Comparison of ENCODE assay signal across 8 cellular contexts in the genomic region with DNA sequence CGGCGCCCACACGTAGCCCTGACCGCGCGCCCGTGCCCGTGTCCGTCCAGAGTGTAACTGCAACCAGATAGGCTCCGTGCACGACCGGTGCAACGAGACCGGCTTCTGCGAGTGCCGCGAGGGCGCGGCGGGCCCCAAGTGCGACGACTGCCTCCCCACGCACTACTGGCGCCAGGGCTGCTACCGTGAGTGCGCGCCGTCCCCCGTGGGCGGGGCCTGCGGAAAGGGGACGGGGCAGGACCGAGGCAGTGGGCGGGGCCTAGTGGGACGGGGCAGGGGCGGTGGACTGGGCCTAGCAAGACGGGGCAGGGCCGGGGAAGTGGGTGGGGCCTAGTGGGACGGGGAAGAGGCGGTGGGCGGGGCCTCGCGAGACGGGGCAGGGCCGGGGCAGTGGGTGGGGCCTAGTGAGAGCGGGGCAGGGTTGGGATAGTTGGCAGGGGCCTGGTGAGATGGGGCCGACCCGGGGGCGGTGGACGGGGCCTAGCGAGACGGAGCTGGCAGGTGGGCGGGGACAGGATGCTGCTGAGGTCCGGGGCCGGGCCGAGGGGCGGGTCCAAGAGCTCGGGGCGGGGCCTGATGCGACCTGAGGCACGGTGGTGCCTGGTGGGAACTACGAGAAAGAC.
DNase-seq lines count a peak whose midpoint lies in the region; ATAC-seq, FAIRE-seq and TF ChIP-seq lines count a peak whose summit lies in the region.

No MANE protein-coding gene starts in this region.

- H3K4me1 Mint-ChIP-seq in activated B cell treated with CpG ODN at 0.5 μM for 24 hours (peaks cover 15% of the 10 kb centered on the region), immature natural killer cell (peaks cover 8 to 14% of the 10 kb centered on the region in 2 donors)

- H3K4me3 Mint-ChIP-seq in activated B cell treated with CpG ODN at 0.5 μM for 24 hours (peak overlapping the region; percentile 96), immature natural killer cell (peak overlapping the region; percentile 91 to 96 (median 94))

- peak overlapping the region in 5 of 21 experiments; percentile 12 to 62 (median 44) for H3K27ac ChIP-seq in skin epidermis

- H3K36me3 Mint-ChIP-seq in activated B cell treated with CpG ODN at 0.5 μM for 24 hours (ENCODE audit: low read depth) (peaks cover 2% of the 10 kb centered on the region), immature natural killer cell (no peaks in the 10 kb centered on the region)

- peak overlapping the region; percentile 44 for H3K4me3 ChIP-seq in bronchial epithelial cell (ENCODE audit: low read depth, low read length)
- H3K4me3 ChIP-seq in skin epidermis, result peak overlapping the region; percentile 40 to 63 (median 55)

- no peaks in the 10 kb centered on the region for H3K9me3 Mint-ChIP-seq in activated B cell treated with CpG ODN at 0.5 μM for 24 hours
- H3K9me3 Mint-ChIP-seq in immature natural killer cell, result no peaks in the 10 kb centered on the region

- DNase-seq in A172 (ENCODE audit: low spot score) (peak; percentile 79), NCI-H345 (lab: John Stamatoyannopoulos, UW) (peak; percentile 98), activated B cell treated with CpG ODN at 0.5 μM for 24 hours (peak; percentile 98), bronchial epithelial cell (ENCODE audit: low read depth) (peak; percentile 74), immature natural killer cell (peak; percentile 97 to 98 (median 97))

- H3K27ac Mint-ChIP-seq in activated B cell treated with CpG ODN at 0.5 μM for 24 hours, result peak overlapping the region; percentile 89
- peak overlapping the region in 5 of 6 donors; percentile 70 to 87 (median 85) for H3K27ac Mint-ChIP-seq in immature natural killer cell

- POLR2A ChIA-PET in activated B cell treated with CpG ODN at 0.5 μM for 24 hours (lab: Charles Lee), result interaction anchor here (0.6 to 1.4 kb wide), 12 partner anchors 18 to 1555 kb away, joined by 3 to 10 read pairs (median 5); partner anchors contain the start of genes NUP214 and SETX

- H3K27me3 ChIP-seq in bronchial epithelial cell (ENCODE audit: control insufficient read depth, insufficient read depth, low read length), result peaks cover 7% of the 10 kb centered on the region

- intact Hi-C loops in activated B cell treated with CpG ODN at 0.5 μM for 24 hours (cut with micrococcal nuclease), result loop anchor here (1.0 to 5.0 kb wide), 8 partner anchors 11 to 636 kb away; partner anchors contain the start of genes AK8, MED27, NTNG2 and SPACA9

- no peak for FAIRE-seq in bronchial epithelial cell (lab: Jason Lieb, UNC)

- CTCF ChIA-PET in activated B cell treated with CpG ODN at 0.5 μM for 24 hours (lab: Charles Lee), result interaction anchor here (0.6 to 1.5 kb wide), 6 partner anchors 9 to 484 kb away, joined by 3 to 11 read pairs (median 4); no protein-coding TSS in a partner anchor

- H3K27me3 Mint-ChIP-seq in activated B cell treated with CpG ODN at 0.5 μM for 24 hours (no peaks in the 10 kb centered on the region), immature natural killer cell (ENCODE audit: low read depth in 3 of 3) (peaks cover 2 to 10% (median 9%) of the 10 kb centered on the region in 3 donors)

- ATAC-seq in GM18868 (IDR thresholded peaks at IDR 0.05; ENCODE audit: unreplicated experiment) (peak; percentile 72), HG03135 (IDR thresholded peaks at IDR 0.05; ENCODE audit: unreplicated experiment) (peak; percentile 71), activated B cell treated with CpG ODN at 0.5 μM for 24 hours (ENCODE audit: low read depth) (peak; percentile 90)

- H3K36me3 ChIP-seq in bronchial epithelial cell (ENCODE audit: control insufficient read depth, insufficient read depth, low read length), result no peaks in the 10 kb centered on the region

- no peak for TF ChIP-seq CTCF in activated B cell treated with CpG ODN at 0.5 μM for 24 hours (IDR thresholded peaks at IDR 0.05)
- no peak for TF ChIP-seq CTCF in bronchial epithelial cell (IDR thresholded peaks at IDR 0.05; ENCODE audit: insufficient read depth, low read length, severe bottlenecking)
